23 cellular contexts compared by ENCODE assay signal in genomic region chr13:40175639-40176038, GRCh38.
"Had no signal": no experiment of that assay in that cellular context is flagged by ENCODE, and none has a peak within 500 bp of the region (broad histone marks: within the 10 kb centered on the region; RNA-seq: fewer than 3 reads in every experiment).

No MANE protein-coding gene starts in this region.

- DNase-seq: activated B cell treated with CpG ODN at 0.5 μM for 24 hours; activated CD4-positive, alpha-beta T cell treated with anti-CD3 and anti-CD28 coated beads, Interleukin-2, amount 10 ng/mL, durations not matched to agents 24 days and 14 days; activated CD8-positive, alpha-beta T cell treated with anti-CD3 and anti-CD28 coated beads for 36 hours; activated naive CD4-positive, alpha-beta T cell treated with Interleukin-2 at 50 U/mL for 16 hours; activated T-cell treated with anti-CD3 and anti-CD28 coated beads, Interleukin-2, amount 50 U/mL, for 1 hour; cerebellar nuclear complex; effector CD8-positive, alpha-beta T cell; foreskin melanocyte; head of caudate nucleus; left ventricle myocardium inferior; stimulated activated naive CD8-positive, alpha-beta T cell treated with anti-CD3 and anti-CD28 coated beads, Interleukin-15, amount 100 ng/mL, for 72 hours; T-cell; testis had no signal

- H3K9me3 Mint-ChIP-seq: activated B cell treated with CpG ODN at 0.5 μM for 24 hours; activated T-helper 2 cell treated with anti-CD3 and anti-CD28 coated beads, Interferon-gamma antibody, Interleukin-2, Interleukin-4, amounts not matched to agents 10 μg/mL and 5 μg/mL and 100 μg/mL, durations not matched to agents 14 hours and 24 hours and 36 hours; dendritic cell treated with granulocyte-macrophage colony-stimulating factor and Interleukin-4, amounts not matched to agents 40 ng/mL and 50 ng/mL, for 4 days; neural crest cell; stimulated activated naive CD8-positive, alpha-beta T cell treated with anti-CD3 and anti-CD28 coated beads, Interleukin-15, amount 100 ng/mL, for 72 hours had no signal

- H3K9me3 ChIP-seq: ascending aorta, left ventricle myocardium inferior, prostate gland, right atrium auricular region, testis, upper lobe of left lung had no signal

- H3K36me3 ChIP-seq: ascending aorta, left ventricle myocardium inferior, prostate gland, right atrium auricular region, upper lobe of left lung had no signal

- H3K27me3 ChIP-seq: ascending aorta, right atrium auricular region, testis, upper lobe of left lung had no signal

- H3K27ac Mint-ChIP-seq: activated B cell treated with CpG ODN at 0.5 μM for 24 hours; activated CD4-positive, alpha-beta T cell treated with anti-CD3 and anti-CD28 coated beads, Interleukin-2, amount 10 ng/mL, durations not matched to agents 24 days and 14 days; activated CD8-positive, alpha-beta T cell treated with anti-CD3 and anti-CD28 coated beads for 36 hours; activated T-helper 2 cell treated with anti-CD3 and anti-CD28 coated beads, Interferon-gamma antibody, Interleukin-2, Interleukin-4, amounts not matched to agents 10 μg/mL and 5 μg/mL and 100 μg/mL, durations not matched to agents 14 hours and 24 hours and 36 hours; dendritic cell treated with granulocyte-macrophage colony-stimulating factor and Interleukin-4, amounts not matched to agents 40 ng/mL and 50 ng/mL, for 4 days; T-cell had no signal

- H3K36me3 Mint-ChIP-seq: T-cell had no signal

- H3K27me3 Mint-ChIP-seq: activated CD4-positive, alpha-beta T cell treated with anti-CD3 and anti-CD28 coated beads, Interleukin-2, amount 10 ng/mL, durations not matched to agents 24 days and 14 days; activated CD8-positive, alpha-beta T cell treated with anti-CD3 and anti-CD28 coated beads for 36 hours; stimulated activated naive CD8-positive, alpha-beta T cell treated with anti-CD3 and anti-CD28 coated beads, Interleukin-15, amount 100 ng/mL, for 72 hours; T-cell had no signal

- H3K27ac ChIP-seq: ascending aorta, left ventricle myocardium inferior, prostate gland, right atrium auricular region, upper lobe of left lung had no signal

- H3K4me1 Mint-ChIP-seq: activated B cell treated with CpG ODN at 0.5 μM for 24 hours had no signal

- H3K4me3 ChIP-seq: ascending aorta, left ventricle myocardium inferior, prostate gland, right atrium auricular region, skin epidermis, testis, upper lobe of left lung had no signal

- H3K4me3 Mint-ChIP-seq: activated B cell treated with CpG ODN at 0.5 μM for 24 hours; activated CD4-positive, alpha-beta T cell treated with anti-CD3 and anti-CD28 coated beads, Interleukin-2, amount 10 ng/mL, durations not matched to agents 24 days and 14 days; activated CD8-positive, alpha-beta T cell treated with anti-CD3 and anti-CD28 coated beads for 36 hours; dendritic cell treated with granulocyte-macrophage colony-stimulating factor and Interleukin-4, amounts not matched to agents 40 ng/mL and 50 ng/mL, for 4 days; neural crest cell; stimulated activated naive CD8-positive, alpha-beta T cell treated with anti-CD3 and anti-CD28 coated beads, Interleukin-15, amount 100 ng/mL, for 72 hours; T-cell had no signal

- ATAC-seq: activated CD8-positive, alpha-beta T cell treated with anti-CD3 and anti-CD28 coated beads for 36 hours; esophagus mucosa; SK-N-SH treated with all-trans-retinoic acid at 6 μM for 48 hours; stimulated activated naive CD8-positive, alpha-beta T cell treated with anti-CD3 and anti-CD28 coated beads, Interleukin-15, amount 100 ng/mL, for 72 hours; T-cell had no signal

- H3K4me1 ChIP-seq: ascending aorta, prostate gland had no signal
